ENCODE assay signal across 9 cellular contexts in the genomic region with DNA sequence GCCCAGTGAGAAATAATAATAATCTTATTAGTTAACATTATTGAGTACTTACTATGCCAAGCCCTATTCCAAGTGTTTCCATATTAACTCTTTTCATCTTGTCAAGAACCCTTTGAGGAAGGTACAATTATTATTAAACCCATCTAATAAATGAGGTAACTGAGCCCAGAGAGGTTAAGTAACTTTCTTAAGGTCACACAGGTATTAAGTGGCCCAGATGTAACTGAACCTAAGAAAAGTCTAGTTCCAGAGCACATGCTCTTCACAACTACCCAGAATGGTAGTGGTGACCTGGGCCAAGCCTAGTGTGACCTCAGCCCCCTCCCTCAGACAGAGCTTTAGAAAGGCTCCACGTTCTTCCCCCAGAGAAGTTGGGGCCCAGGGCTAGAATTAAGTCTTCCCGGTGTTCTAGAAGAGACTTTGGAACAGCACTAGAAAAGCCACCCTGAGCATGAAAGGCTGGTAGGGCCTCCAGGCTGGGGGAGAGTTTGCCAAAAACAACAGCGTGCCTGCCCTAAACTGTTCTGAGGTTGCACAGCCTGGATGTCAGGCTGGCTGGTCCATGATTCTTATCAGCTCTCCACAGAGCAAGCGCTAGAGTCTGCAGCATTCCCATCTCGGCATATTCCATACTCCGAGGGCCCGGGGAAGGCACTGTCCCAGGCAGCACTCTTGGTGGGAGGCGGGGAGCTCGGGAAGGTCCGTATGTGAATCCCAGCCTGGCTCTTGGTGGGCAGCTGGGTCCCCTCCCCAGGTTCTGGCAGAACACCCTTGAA. TPM values are rescaled to one million over a fixed set of nuclear protein-coding genes. Genes with fewer than 3 reads are reported as not detected.
DNase-seq lines count a peak whose midpoint lies in the region; ATAC-seq and TF ChIP-seq lines count a peak whose summit lies in the region.
"Had no signal": no experiment of that assay in that cellular context is flagged by ENCODE, and none has a peak within 500 bp of the region (broad histone marks: within the 10 kb centered on the region; RNA-seq: fewer than 3 reads in every experiment).

No MANE protein-coding gene starts in this region.

- ATAC-seq in activated naive CD8-positive, alpha-beta T cell treated with anti-CD3 and anti-CD28 coated beads, Interleukin-2, amount 10 ng/mL, durations not matched to agents 7 days and 5 days (ENCODE audit: low read depth) = peak; percentile 5
- ATAC-seq in lung (ENCODE audit: insufficient read depth, low FRiP score) = no peak

- H3K9me3 ChIP-seq in lung (ENCODE audit: control insufficient read depth in 2 of 2, insufficient read depth in 1 of 2, low read length in 1 of 2) (no peaks in the 10 kb centered on the region), vagina (no peaks in the 10 kb centered on the region)

- in situ Hi-C loops in brain microvascular endothelial cell (cut with HindIII; ENCODE audit: low pct_ligation_motif_present, low sequenced_read_pairs) = no loop called here

- H3K27ac ChIP-seq in brain microvascular endothelial cell = no peak overlapping the region
- peak overlapping the region; percentile 38 to 92 for H3K27ac ChIP-seq in lung (ENCODE audit: low read depth in 1 of 2, low read length in 1 of 2)
- peak overlapping the region; percentile 90 for H3K27ac ChIP-seq in vagina
- H3K27ac ChIP-seq: HL-60 had no signal

- intact Hi-C loops in vagina (cut with DNase I) = loop anchor here (2.0 kb wide), 1 partner anchor 23 kb away; no protein-coding TSS in a partner anchor

- POLR2A ChIA-PET in activated naive CD8-positive, alpha-beta T cell treated with anti-CD3 and anti-CD28 coated beads, Interleukin-2, amount 10 ng/mL, durations not matched to agents 7 days and 5 days (lab: Charles Lee) = interaction anchor here (1.0 kb wide), 2 partner anchors 54 to 55 kb away, joined by 3 to 6 read pairs; a partner anchor contains a TSS
- POLR2A ChIA-PET in activated CD4-positive, alpha-beta T cell treated with anti-CD3 and anti-CD28 coated beads, Interleukin-2, amount 10 ng/mL, durations not matched to agents 7 days and 5 days (lab: Charles Lee) = interaction anchor here (0.6 kb wide), 1 partner anchor 11 kb away, joined by 6 read pairs; no protein-coding TSS in a partner anchor

- no peaks in the 10 kb centered on the region for H3K36me3 ChIP-seq in brain microvascular endothelial cell (replicated peaks)
- no peaks in the 10 kb centered on the region for H3K36me3 ChIP-seq in lung (ENCODE audit: control insufficient read depth in 2 of 2, insufficient read depth in 2 of 2, low read length in 2 of 2)
- H3K36me3 ChIP-seq in vagina = no peaks in the 10 kb centered on the region

- H3K4me3 ChIP-seq in brain microvascular endothelial cell (ENCODE audit: low read depth, low read length) (peak overlapping the region; percentile 15), lung (no peak overlapping the region), vagina (peak overlapping the region; percentile 12 to 14)

- peaks cover 4% of the 10 kb centered on the region for H3K36me3 Mint-ChIP-seq in activated naive CD8-positive, alpha-beta T cell treated with anti-CD3 and anti-CD28 coated beads, Interleukin-2, amount 10 ng/mL, durations not matched to agents 7 days and 5 days
- H3K36me3 Mint-ChIP-seq in activated naive CD8-positive, alpha-beta T cell treated with anti-CD3 and anti-CD28 coated beads for 36 hours = peaks cover 4% of the 10 kb centered on the region
- H3K36me3 Mint-ChIP-seq in activated CD4-positive, alpha-beta T cell treated with anti-CD3 and anti-CD28 coated beads, Interleukin-2, amount 10 ng/mL, durations not matched to agents 7 days and 5 days (ENCODE audit: low read depth) = peaks cover 4% of the 10 kb centered on the region

- TF ChIP-seq POLR2A in vagina (IDR thresholded peaks at IDR 0.05) = no peak

- H3K4me1 Mint-ChIP-seq in activated naive CD8-positive, alpha-beta T cell treated with anti-CD3 and anti-CD28 coated beads, Interleukin-2, amount 10 ng/mL, durations not matched to agents 7 days and 5 days = peaks cover 3% of the 10 kb centered on the region
- H3K4me1 Mint-ChIP-seq in activated naive CD8-positive, alpha-beta T cell treated with anti-CD3 and anti-CD28 coated beads for 36 hours = peaks cover 19% of the 10 kb centered on the region
- peaks cover 9% of the 10 kb centered on the region for H3K4me1 Mint-ChIP-seq in activated CD4-positive, alpha-beta T cell treated with anti-CD3 and anti-CD28 coated beads, Interleukin-2, amount 10 ng/mL, durations not matched to agents 7 days and 5 days

- no peak for TF ChIP-seq CTCF in brain microvascular endothelial cell (IDR thresholded peaks at IDR 0.05; ENCODE audit: low read depth, low read length, missing control alignments)
- TF ChIP-seq CTCF in lung (IDR thresholded peaks at IDR 0.05; ENCODE audit: control extremely low read depth, extremely low read depth) = no peak
- no peak for TF ChIP-seq CTCF in vagina (IDR thresholded peaks at IDR 0.05)

- CTCF ChIA-PET in activated CD4-positive, alpha-beta T cell treated with anti-CD3 and anti-CD28 coated beads, Interleukin-2, amount 10 ng/mL, durations not matched to agents 7 days and 5 days (lab: Charles Lee) = interaction anchor here (0.6 to 2.1 kb wide), 6 partner anchors 10 to 86 kb away, joined by 3 to 6 read pairs (median 4); no protein-coding TSS in a partner anchor

- H3K9me3 Mint-ChIP-seq in activated naive CD8-positive, alpha-beta T cell treated with anti-CD3 and anti-CD28 coated beads, Interleukin-2, amount 10 ng/mL, durations not matched to agents 7 days and 5 days = peaks cover 4% of the 10 kb centered on the region
- peaks cover 11% of the 10 kb centered on the region for H3K9me3 Mint-ChIP-seq in activated naive CD8-positive, alpha-beta T cell treated with anti-CD3 and anti-CD28 coated beads for 36 hours
- H3K9me3 Mint-ChIP-seq in activated CD4-positive, alpha-beta T cell treated with anti-CD3 and anti-CD28 coated beads, Interleukin-2, amount 10 ng/mL, durations not matched to agents 7 days and 5 days = peaks cover 4% of the 10 kb centered on the region

- no peak for DNase-seq in activated naive CD8-positive, alpha-beta T cell treated with anti-CD3 and anti-CD28 coated beads, Interleukin-2, amount 10 ng/mL, durations not matched to agents 7 days and 5 days
- no peak for DNase-seq in activated naive CD8-positive, alpha-beta T cell treated with anti-CD3 and anti-CD28 coated beads for 36 hours
- peak; percentile 40 for DNase-seq in brain microvascular endothelial cell
- DNase-seq in lung (ENCODE audit: low spot score) = peak; percentile 33
- no peak for DNase-seq in vagina (ENCODE audit: extremely low spot score in 2 of 2)
- DNase-seq in activated CD4-positive, alpha-beta T cell treated with anti-CD3 and anti-CD28 coated beads, Interleukin-2, amount 10 ng/mL, durations not matched to agents 7 days and 5 days = no peak
- no peak for DNase-seq in NCI-H2171 (lab: John Stamatoyannopoulos, UW)
- no peak for DNase-seq in activated T-cell treated with anti-CD3 and anti-CD28 coated beads, Interleukin-2, amount 50 U/mL, for 1 hour

- WGBS in lung, 2 donors = 44 to 51% methylated on average over 10 of the region's 10 CpGs

- H3K4me3 Mint-ChIP-seq in activated naive CD8-positive, alpha-beta T cell treated with anti-CD3 and anti-CD28 coated beads, Interleukin-2, amount 10 ng/mL, durations not matched to agents 7 days and 5 days = no peak overlapping the region
- H3K4me3 Mint-ChIP-seq in activated naive CD8-positive, alpha-beta T cell treated with anti-CD3 and anti-CD28 coated beads for 36 hours = no peak overlapping the region
- no peak overlapping the region for H3K4me3 Mint-ChIP-seq in activated CD4-positive, alpha-beta T cell treated with anti-CD3 and anti-CD28 coated beads, Interleukin-2, amount 10 ng/mL, durations not matched to agents 7 days and 5 days

- H3K27me3 Mint-ChIP-seq in activated naive CD8-positive, alpha-beta T cell treated with anti-CD3 and anti-CD28 coated beads, Interleukin-2, amount 10 ng/mL, durations not matched to agents 7 days and 5 days = peaks cover 2% of the 10 kb centered on the region
- H3K27me3 Mint-ChIP-seq in activated naive CD8-positive, alpha-beta T cell treated with anti-CD3 and anti-CD28 coated beads for 36 hours = no peaks in the 10 kb centered on the region
- H3K27me3 Mint-ChIP-seq in activated CD4-positive, alpha-beta T cell treated with anti-CD3 and anti-CD28 coated beads, Interleukin-2, amount 10 ng/mL, durations not matched to agents 7 days and 5 days = peaks cover 8% of the 10 kb centered on the region

- no peak overlapping the region for H3K27ac Mint-ChIP-seq in activated naive CD8-positive, alpha-beta T cell treated with anti-CD3 and anti-CD28 coated beads, Interleukin-2, amount 10 ng/mL, durations not matched to agents 7 days and 5 days
- H3K27ac Mint-ChIP-seq in activated naive CD8-positive, alpha-beta T cell treated with anti-CD3 and anti-CD28 coated beads for 36 hours = no peak overlapping the region
- H3K27ac Mint-ChIP-seq in activated CD4-positive, alpha-beta T cell treated with anti-CD3 and anti-CD28 coated beads, Interleukin-2, amount 10 ng/mL, durations not matched to agents 7 days and 5 days = no peak overlapping the region

- H3K4me1 ChIP-seq in lung (ENCODE audit: control insufficient read depth in 2 of 2, insufficient read depth in 2 of 2, low read length in 2 of 2) (peaks cover 16 to 29% of the 10 kb centered on the region in 2 donors), vagina (peaks cover 61% of the 10 kb centered on the region)

- H3K27me3 ChIP-seq in brain microvascular endothelial cell (replicated peaks) = no peaks in the 10 kb centered on the region
- no peaks in the 10 kb centered on the region for H3K27me3 ChIP-seq in lung (ENCODE audit: control insufficient read depth, insufficient read depth)
- H3K27me3 ChIP-seq in vagina = no peaks in the 10 kb centered on the region

RNA-seq across cellular contexts. Expression of a gene that starts 41.3 kb away (rescaled TPM):
- 100 to 1,000 TPM; 161 TPM for total RNA-seq in activated naive CD8-positive, alpha-beta T cell treated with anti-CD3 and anti-CD28 coated beads, Interleukin-2, amount 10 ng/mL, durations not matched to agents 7 days and 5 days
- total RNA-seq in activated naive CD8-positive, alpha-beta T cell treated with anti-CD3 and anti-CD28 coated beads for 36 hours = 10 to 100 TPM; 91.4 to 94.3 TPM
- 100 to 1,000 TPM; 162 to 179 TPM for total RNA-seq in lung
- 100 to 1,000 TPM in 1 of 2 donors, 10 to 100 TPM in 1; 46.8 to 104 TPM for polyA plus RNA-seq in lung
- total RNA-seq in vagina = 108 TPM
- 100 to 1,000 TPM; 144 to 156 TPM for total RNA-seq in activated CD4-positive, alpha-beta T cell treated with anti-CD3 and anti-CD28 coated beads, Interleukin-2, amount 10 ng/mL, durations not matched to agents 7 days and 5 days

RNA-seq across cellular contexts. Expression of a gene that starts 53.5 kb away (rescaled TPM):
- 10 to 100 TPM; 16.8 to 18.9 TPM for total RNA-seq in activated naive CD8-positive, alpha-beta T cell treated with anti-CD3 and anti-CD28 coated beads, Interleukin-2, amount 10 ng/mL, durations not matched to agents 7 days and 5 days
- 10 to 100 TPM; 13.2 to 13.8 TPM for total RNA-seq in activated naive CD8-positive, alpha-beta T cell treated with anti-CD3 and anti-CD28 coated beads for 36 hours
- 1 to 10 TPM; 3.6 to 5.7 TPM for total RNA-seq in lung
- polyA plus RNA-seq in lung = 1 to 10 TPM; 6.1 to 6.9 TPM
- total RNA-seq in vagina = 31.9 TPM
- total RNA-seq in activated CD4-positive, alpha-beta T cell treated with anti-CD3 and anti-CD28 coated beads, Interleukin-2, amount 10 ng/mL, durations not matched to agents 7 days and 5 days = 10 to 100 TPM; 15.9 to 19.1 TPM

Comparison
In these comparisons a context has a peak if more than half of its experiments do, and no peak if none do; other contexts are left out.
1. DNase-seq: peak in brain microvascular endothelial cell (single experiment) and lung (single experiment); none in activated naive CD8-positive, alpha-beta T cell treated with anti-CD3 and anti-CD28 coated beads, Interleukin-2, amount 10 ng/mL, durations not matched to agents 7 days and 5 days (single experiment), activated naive CD8-positive, alpha-beta T cell treated with anti-CD3 and anti-CD28 coated beads for 36 hours (single experiment), vagina (0 of 2), activated CD4-positive, alpha-beta T cell treated with anti-CD3 and anti-CD28 coated beads, Interleukin-2, amount 10 ng/mL, durations not matched to agents 7 days and 5 days (single experiment), NCI-H2171 (single experiment) and activated T-cell treated with anti-CD3 and anti-CD28 coated beads, Interleukin-2, amount 50 U/mL, for 1 hour (single experiment).